9 cellular contexts compared by ENCODE assay signal in the genomic region with DNA sequence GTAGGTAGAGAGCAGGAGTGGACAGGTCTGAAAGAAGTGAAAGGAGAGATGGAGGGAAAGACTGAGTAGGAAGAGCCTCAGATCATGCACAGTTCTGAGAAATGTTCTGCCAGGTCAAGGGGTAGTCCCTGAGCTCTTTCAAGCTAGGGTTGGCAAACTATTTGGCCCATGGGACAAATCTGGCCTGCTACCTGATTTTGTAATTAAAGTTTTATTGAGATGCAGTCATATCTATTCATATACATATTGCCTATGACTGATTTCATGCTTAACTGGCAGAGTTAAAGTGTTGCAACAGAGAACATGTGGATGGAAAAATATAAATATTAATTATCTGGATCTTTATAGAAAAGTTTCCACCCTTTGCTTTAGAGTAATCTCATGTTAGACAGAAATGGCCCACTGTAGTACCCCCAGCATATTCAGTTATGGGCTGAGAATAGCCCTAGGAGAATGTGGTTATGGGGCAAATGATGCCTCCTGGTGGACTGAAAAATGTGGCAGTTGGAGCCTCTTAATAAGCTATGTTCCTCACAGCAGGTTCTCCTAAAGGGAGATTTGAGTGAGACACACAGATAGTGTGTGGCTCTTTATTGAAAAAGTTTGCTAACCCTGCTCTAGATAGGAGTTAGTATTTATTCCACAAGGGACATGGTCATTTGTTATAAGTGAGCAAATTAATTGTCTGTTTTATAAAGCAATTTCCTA.
DNase-seq lines count a peak whose midpoint lies in the region; ATAC-seq, FAIRE-seq and TF ChIP-seq lines count a peak whose summit lies in the region.
"Had no signal": no experiment of that assay in that cellular context is flagged by ENCODE, and none has a peak within 500 bp of the region (broad histone marks: within the 10 kb centered on the region; RNA-seq: fewer than 3 reads in every experiment).

No MANE protein-coding gene starts in this region.

- H3K9ac ChIP-seq in endodermal cell (ENCODE audit: extremely low read depth, low read length, poor library complexity, severe bottlenecking) = no peak overlapping the region

- H3K36me3 ChIP-seq in endodermal cell (ENCODE audit: control insufficient read depth, insufficient read depth, low read length) = no peaks in the 10 kb centered on the region
- no peaks in the 10 kb centered on the region for H3K36me3 ChIP-seq in sigmoid colon
- no peaks in the 10 kb centered on the region for H3K36me3 ChIP-seq in naive thymus-derived CD4-positive, alpha-beta T cell (ENCODE audit: control insufficient read depth in 2 of 3, insufficient read depth in 3 of 3, low read length in 3 of 3)

- H3K4me3 Mint-ChIP-seq in endodermal cell = no peak overlapping the region
- no peak overlapping the region for H3K4me3 Mint-ChIP-seq in naive thymus-derived CD4-positive, alpha-beta T cell
- H3K4me3 Mint-ChIP-seq: T-helper 17 cell had no signal

- no peaks in the 10 kb centered on the region for H3K36me3 Mint-ChIP-seq in endodermal cell (ENCODE audit: low read depth)
- H3K36me3 Mint-ChIP-seq in naive thymus-derived CD4-positive, alpha-beta T cell = no peaks in the 10 kb centered on the region

- peak; percentile 85 for ATAC-seq in GM21786 (IDR thresholded peaks at IDR 0.05; ENCODE audit: unreplicated experiment)
- ATAC-seq in sciatic nerve = peak; percentile 48
- no peak for ATAC-seq in naive thymus-derived CD4-positive, alpha-beta T cell
- ATAC-seq: T-helper 17 cell had no signal

- intact Hi-C loops in sciatic nerve (cut with DNase I) = no loop called here
- intact Hi-C loops in sigmoid colon (cut with DNase I) = no loop called here
- intact Hi-C loops in naive thymus-derived CD4-positive, alpha-beta T cell (cut with micrococcal nuclease) = loop anchor here (1.0 to 5.0 kb wide), 2 partner anchors 97 to 461 kb away; no protein-coding TSS in a partner anchor

- H3K9me3 ChIP-seq in endodermal cell (ENCODE audit: control insufficient read depth, low read length) (no peaks in the 10 kb centered on the region), sigmoid colon (no peaks in the 10 kb centered on the region)
- H3K9me3 ChIP-seq in naive thymus-derived CD4-positive, alpha-beta T cell (ENCODE audit: control insufficient read depth in 2 of 3, low read length in 3 of 3) = no peaks in the 10 kb centered on the region

- no peaks in the 10 kb centered on the region for H3K27me3 Mint-ChIP-seq in endodermal cell (ENCODE audit: insufficient read depth)
- peaks cover 0 to 21% (median 5%) of the 10 kb centered on the region in 5 donors for H3K27me3 Mint-ChIP-seq in naive thymus-derived CD4-positive, alpha-beta T cell
- H3K27me3 Mint-ChIP-seq: T-helper 17 cell had no signal

- peaks cover 5% of the 10 kb centered on the region for H3K4me1 ChIP-seq in endodermal cell (ENCODE audit: control insufficient read depth, insufficient read depth, low read length)
- peaks cover 0 to 5% (median 2%) of the 10 kb centered on the region in 4 donors for H3K4me1 ChIP-seq in sigmoid colon
- no peaks in the 10 kb centered on the region for H3K4me1 ChIP-seq in naive thymus-derived CD4-positive, alpha-beta T cell (ENCODE audit: control insufficient read depth in 2 of 2, insufficient read depth in 2 of 2, low read length in 2 of 2)

- H3K4me3 ChIP-seq in endodermal cell (ENCODE audit: low read length) = no peak overlapping the region
- no peak overlapping the region for H3K4me3 ChIP-seq in sigmoid colon
- H3K4me3 ChIP-seq in naive thymus-derived CD4-positive, alpha-beta T cell (ENCODE audit: low read length) = no peak overlapping the region

- CTCF ChIA-PET in naive thymus-derived CD4-positive, alpha-beta T cell (lab: Charles Lee) = no interaction called here

- POLR2A ChIA-PET in naive thymus-derived CD4-positive, alpha-beta T cell (lab: Charles Lee) = no interaction called here

- no peak overlapping the region for H3K27ac ChIP-seq in endodermal cell (ENCODE audit: low read depth, low read length)
- H3K27ac ChIP-seq in sigmoid colon = peak overlapping the region in 2 of 4 donors; percentile 13 to 57
- H3K27ac ChIP-seq in naive thymus-derived CD4-positive, alpha-beta T cell (ENCODE audit: low read depth, low read length) = no peak overlapping the region

- no peak for TF ChIP-seq EP300 in sigmoid colon (IDR thresholded peaks at IDR 0.05)

- H3K27ac Mint-ChIP-seq in endodermal cell = no peak overlapping the region
- H3K27ac Mint-ChIP-seq in naive thymus-derived CD4-positive, alpha-beta T cell = no peak overlapping the region
- H3K27ac Mint-ChIP-seq: T-helper 17 cell had no signal

- H3K4me1 Mint-ChIP-seq in endodermal cell = peaks cover 13% of the 10 kb centered on the region
- H3K4me1 Mint-ChIP-seq in naive thymus-derived CD4-positive, alpha-beta T cell = no peaks in the 10 kb centered on the region
- H3K4me1 Mint-ChIP-seq: T-helper 17 cell had no signal

- H3K9me3 Mint-ChIP-seq in endodermal cell = no peaks in the 10 kb centered on the region
- H3K9me3 Mint-ChIP-seq in naive thymus-derived CD4-positive, alpha-beta T cell = peaks cover 0 to 6% (median 0%) of the 10 kb centered on the region in 11 donors

- DNase-seq in GM12891 (ENCODE audit: insufficient read length, low spot score) (no peak), M059J (ENCODE audit: low read depth) (peak; percentile 45), endodermal cell (peak; percentile 83), sciatic nerve (ENCODE audit: low spot score) (no peak), NCI-H1417 treated with DMSO at 0.1 percent for 48 hours (lab: John Stamatoyannopoulos, UW) (no peak), sigmoid colon (no peak)
- no peak for DNase-seq in naive thymus-derived CD4-positive, alpha-beta T cell

- H3K27me3 ChIP-seq in endodermal cell (ENCODE audit: control insufficient read depth, insufficient read depth, low read length, poor library complexity, severe bottlenecking) (no peaks in the 10 kb centered on the region), sigmoid colon (no peaks in the 10 kb centered on the region)
- H3K27me3 ChIP-seq in naive thymus-derived CD4-positive, alpha-beta T cell (ENCODE audit: control insufficient read depth in 2 of 2, insufficient read depth in 2 of 2, low read length in 2 of 2) = no peaks in the 10 kb centered on the region

- TF ChIP-seq CTCF in endodermal cell (conservative IDR thresholded peaks at IDR 0.05) = peak; percentile 88
- no peak for TF ChIP-seq CTCF in sigmoid colon (IDR thresholded peaks at IDR 0.05)

- FAIRE-seq in GM12891 (lab: Jason Lieb, UNC) = peak; percentile 50

- TF ChIP-seq POLR2A in GM12891 (IDR thresholded peaks at IDR 0.05; ENCODE audit: low read depth, low read length) (no peak), sigmoid colon (IDR thresholded peaks at IDR 0.05) (no peak)

TF ChIP-seq in GM12891, 5 proteins besides CTCF, POLR2A, EP300 and RAD21:
- TF ChIP-seq TAF1 (IDR thresholded peaks at IDR 0.05; ENCODE audit: low read depth, low read length) = no peak
- TF ChIP-seq SPI1 (IDR thresholded peaks at IDR 0.05; ENCODE audit: low read depth, low read length) = no peak
- TF ChIP-seq POU2F2 (IDR thresholded peaks at IDR 0.05; ENCODE audit: low read depth, low read length) = no peak

Comparison
In these comparisons a context has a peak if more than half of its experiments do, and no peak if none do; other contexts are left out.
1. DNase-seq: peak in M059J (single experiment) and endodermal cell (single experiment); none in GM12891 (single experiment), sciatic nerve (single experiment), NCI-H1417 treated with DMSO at 0.1 percent for 48 hours (single experiment), sigmoid colon (single experiment) and naive thymus-derived CD4-positive, alpha-beta T cell (0 of 9).
2. intact Hi-C loops: an anchor here in naive thymus-derived CD4-positive, alpha-beta T cell (1.0 to 5.0 kb wide); none called in sciatic nerve and sigmoid colon.